In genomic region chr10:95487994-95488393, GRCh38 we compare ENCODE assay signal across 21 cellular contexts.
"Had no signal": no experiment of that assay in that cellular context is flagged by ENCODE, and none has a peak within 500 bp of the region (broad histone marks: within the 10 kb centered on the region; RNA-seq: fewer than 3 reads in every experiment).

No MANE protein-coding gene starts in this region.

- H3K4me1 ChIP-seq: neural progenitor cell, thyroid gland had no signal

- H3K27me3 ChIP-seq: neural progenitor cell, thyroid gland had no signal

- ATAC-seq: activated CD4-positive, CD25-positive, alpha-beta regulatory T cell treated with anti-CD3 and anti-CD28 coated beads, Interleukin-2, amount 50 U/mL, for 24 hours; activated T-cell treated with anti-CD3 and anti-CD28 coated beads, Interleukin-2, amount 50 U/mL, for 72 hours; naive thymus-derived CD8-positive, alpha-beta T cell; stimulated activated naive CD8-positive, alpha-beta T cell treated with anti-CD3 and anti-CD28 coated beads, Interleukin-15, Interleukin-2, amounts not matched to agents 100 U/mL and 50 U/mL, for 24 hours had no signal

- H3K4me3 ChIP-seq: lung, neural progenitor cell, thyroid gland had no signal

- H3K9me3 ChIP-seq: thyroid gland had no signal

- H3K36me3 ChIP-seq: neural progenitor cell, thyroid gland had no signal

- H3K27ac ChIP-seq: neural progenitor cell, thyroid gland, VCaP had no signal

- DNase-seq: activated CD4-positive, alpha-beta memory T cell treated with anti-CD3 and anti-CD28 coated beads, Interleukin-2, amount 10 ng/mL, durations not matched to agents 7 days and 5 days; activated CD4-positive, alpha-beta T cell treated with anti-CD3 and anti-CD28 coated beads, Interleukin-2, amount 10 ng/mL, durations not matched to agents 24 days and 14 days; activated effector memory CD4-positive, alpha-beta T cell treated with anti-CD3 and anti-CD28 coated beads, Interleukin-2, amount 50 U/mL, for 16 hours; activated naive CD4-positive, alpha-beta T cell treated with anti-CD3 and anti-CD28 coated beads, Interleukin-2, amount 10 ng/mL, durations not matched to agents 7 days and 5 days; activated T-cell treated with anti-CD3 and anti-CD28 coated beads, Interleukin-2, amount 50 U/mL, for 72 hours; amygdala; effector CD4-positive, alpha-beta T cell; erythroblast; foreskin melanocyte; head of caudate nucleus; islet precursor cell; naive thymus-derived CD8-positive, alpha-beta T cell; posterior cingulate gyrus; stimulated activated CD4-positive, alpha-beta T cell treated with anti-CD3 and anti-CD28 coated beads, Interleukin-4, amount 100 ng/mL, for 24 hours; stimulated activated naive CD8-positive, alpha-beta T cell treated with anti-CD3 and anti-CD28 coated beads, Interleukin-15, Interleukin-2, amounts not matched to agents 100 U/mL and 50 U/mL, for 24 hours; substantia nigra; thyroid gland had no signal

- H3K9ac ChIP-seq: neural progenitor cell had no signal
